In genomic region chr4:123412700-123413512, GRCh38 we compare ENCODE assay signal across 12 cellular contexts. TPM values are rescaled to one million over a fixed set of nuclear protein-coding genes. Genes with fewer than 3 reads are reported as not detected.
DNase-seq lines count a peak whose midpoint lies in the region; ATAC-seq and TF ChIP-seq lines count a peak whose summit lies in the region.
"Had no signal": no experiment of that assay in that cellular context is flagged by ENCODE, and none has a peak within 500 bp of the region (broad histone marks: within the 10 kb centered on the region; RNA-seq: fewer than 3 reads in every experiment).

No MANE protein-coding gene starts in this region.

- peak overlapping the region; percentile 52 to 82 for H3K4me3 Mint-ChIP-seq in activated T-cell treated with anti-CD3 and anti-CD28 coated beads, Interleukin-2, amount 50 U/mL, for 72 hours

- WGBS in sigmoid colon, 2 donors, result 61 to 72% methylated on average over 4 of the region's 4 CpGs

- no peaks in the 10 kb centered on the region for H3K9me2 ChIP-seq in PC-3 (replicated peaks; ENCODE audit: low read length)

- peak overlapping the region; percentile 62; the same call in 1 of the 2 replicates for H3K4me2 ChIP-seq in PC-3 (ENCODE audit: low read length)

- H3F3A ChIP-seq in PC-3 (ENCODE audit: low read length, unreplicated experiment), result no peaks in the 10 kb centered on the region

- H3K27ac ChIP-seq in PC-3 (ENCODE audit: low read length) (peak overlapping the region; percentile 59), sigmoid colon (no peak overlapping the region)
- H3K27ac ChIP-seq: ascending aorta had no signal

- ATAC-seq in activated T-cell treated with anti-CD3 and anti-CD28 coated beads, Interleukin-2, amount 50 U/mL, for 72 hours (replicated peaks in 1 of 2), result no peak
- ATAC-seq in PC-3 (peak; percentile 10; the same call in 1 of the 2 replicates), HG03095 (IDR thresholded peaks at IDR 0.05; ENCODE audit: unreplicated experiment) (no peak)

- BruUV-seq in PC-3 (replicated peaks; lab: Mats Ljungman, UMichigan), result no TSS peak

- H3K4me1 ChIP-seq in PC-3 (ENCODE audit: insufficient read depth, low read length) (peaks cover 53% of the 10 kb centered on the region), sigmoid colon (no peaks in the 10 kb centered on the region)

- H3K9me3 ChIP-seq in PC-3 (ENCODE audit: low read length) (no peaks in the 10 kb centered on the region), sigmoid colon (no peaks in the 10 kb centered on the region)
- H3K9me3 ChIP-seq: ascending aorta had no signal

- H3K27me3 Mint-ChIP-seq in activated T-cell treated with anti-CD3 and anti-CD28 coated beads, Interleukin-2, amount 50 U/mL, for 72 hours (ENCODE audit: low read depth), result no peaks in the 10 kb centered on the region

- TF ChIP-seq CTCF in PC-3 (conservative IDR thresholded peaks at IDR 0.05; ENCODE audit: low read depth, low read length) (no peak), fibroblast of mammary gland (conservative IDR thresholded peaks at IDR 0.05; ENCODE audit: control insufficient read depth, insufficient read depth, low read depth, low read length) (no peak), sigmoid colon (IDR thresholded peaks at IDR 0.05) (no peak)

- H3K4me1 Mint-ChIP-seq in activated T-cell treated with anti-CD3 and anti-CD28 coated beads, Interleukin-2, amount 50 U/mL, for 72 hours (ENCODE audit: low read depth), result peaks cover 68% of the 10 kb centered on the region

- no peak for TF ChIP-seq EP300 in sigmoid colon (IDR thresholded peaks at IDR 0.05)

- H3K27me3 ChIP-seq in PC-3 (ENCODE audit: low read length) (no peaks in the 10 kb centered on the region), sigmoid colon (no peaks in the 10 kb centered on the region)
- H3K27me3 ChIP-seq: ascending aorta had no signal

- no peak for DNase-seq in activated T-cell treated with anti-CD3 and anti-CD28 coated beads, Interleukin-2, amount 50 U/mL, for 72 hours
- no peak for DNase-seq in activated T-cell treated with anti-CD3 and anti-CD28 coated beads, Interleukin-2, amount 50 U/mL, for 1 hour
- peak; percentile 52 for DNase-seq in PC-3
- peak; percentile 70 for DNase-seq in fibroblast of mammary gland (ENCODE audit: low read depth)
- peak; percentile 50 for DNase-seq in stromal cell of bone marrow (ENCODE audit: low read depth)
- no peak for DNase-seq in sigmoid colon
- DNase-seq in 8988T, result no peak
- DNase-seq: activated CD4-positive, CD25-positive, alpha-beta regulatory T cell treated with anti-CD3 and anti-CD28 coated beads, Interleukin-2, amount 50 U/mL, for 72 hours; NCI-H2081 treated with DMSO at 0.1 percent for 48 hours; stimulated activated CD4-positive, alpha-beta T cell treated with anti-CD3 and anti-CD28 coated beads, Interleukin-2, amount 100 ng/mL, for 24 hours had no signal

- TF ChIP-seq POLR2A in sigmoid colon (IDR thresholded peaks at IDR 0.05), result no peak

- no peaks in the 10 kb centered on the region for H3K36me3 ChIP-seq in PC-3 (ENCODE audit: low read depth, low read length)
- H3K36me3 ChIP-seq in sigmoid colon, result no peaks in the 10 kb centered on the region
- H3K36me3 ChIP-seq: ascending aorta had no signal

- no peaks in the 10 kb centered on the region for H3K79me2 ChIP-seq in PC-3 (ENCODE audit: low read length)

- H3K9ac ChIP-seq in PC-3 (ENCODE audit: low read length), result no peak overlapping the region

- H3K4me3 ChIP-seq in PC-3 (ENCODE audit: low read length), result 0 out of 2 replicates have a peak overlapping the region, but pooled peaks have one; percentile 21
- no peak overlapping the region for H3K4me3 ChIP-seq in fibroblast of mammary gland (ENCODE audit: control insufficient read depth, low read depth, low read length)
- no peak overlapping the region for H3K4me3 ChIP-seq in sigmoid colon
- H3K4me3 ChIP-seq: ascending aorta had no signal

- CTCF ChIA-PET in PC-3 (lab: Charles Lee), result no interaction called here

- H2AFZ ChIP-seq in PC-3 (ENCODE audit: low read length), result no peak overlapping the region

- peak overlapping the region; percentile 92 for H3K27ac Mint-ChIP-seq in activated T-cell treated with anti-CD3 and anti-CD28 coated beads, Interleukin-2, amount 50 U/mL, for 72 hours

- POLR2A ChIA-PET in PC-3 (lab: Charles Lee; ENCODE audit: unreplicated experiment), result no interaction called here

- H4K20me1 ChIP-seq in PC-3 (ENCODE audit: low read length), result no peaks in the 10 kb centered on the region

- intact Hi-C loops in PC-3 (cut with micrococcal nuclease) (no loop called here), sigmoid colon (cut with DNase I) (no loop called here)

- no peaks in the 10 kb centered on the region for H3K9me3 Mint-ChIP-seq in activated T-cell treated with anti-CD3 and anti-CD28 coated beads, Interleukin-2, amount 50 U/mL, for 72 hours

- H3K36me3 Mint-ChIP-seq in activated T-cell treated with anti-CD3 and anti-CD28 coated beads, Interleukin-2, amount 50 U/mL, for 72 hours (ENCODE audit: insufficient read depth in 2 of 2), result no peaks in the 10 kb centered on the region

RNA-seq across cellular contexts. Expression of gene SPRY1, which starts 16.3 kb away (rescaled TPM):
- total RNA-seq in activated T-cell treated with anti-CD3 and anti-CD28 coated beads, Interleukin-2, amount 50 U/mL, for 72 hours, result 10 to 100 TPM; 39.8 to 58.1 TPM
- total RNA-seq in PC-3 (2014; rRNA removed) (26.4 and 30.6 TPM in 2 replicates), sigmoid colon (10 to 100 TPM; 37.6 to 84.4 (median 56.7) TPM)
- 10 to 100 TPM in 2 of 3 donors, 1 to 10 TPM in 1; 5.5 to 21.0 (median 18.1) TPM for polyA plus RNA-seq in sigmoid colon

Comparison
In these comparisons a context has a peak if more than half of its experiments do, and no peak if none do; other contexts are left out.
1. DNase-seq: peak in PC-3 (single experiment), fibroblast of mammary gland (single experiment) and stromal cell of bone marrow (single experiment); none in activated T-cell treated with anti-CD3 and anti-CD28 coated beads, Interleukin-2, amount 50 U/mL, for 72 hours (0 of 2), activated T-cell treated with anti-CD3 and anti-CD28 coated beads, Interleukin-2, amount 50 U/mL, for 1 hour (single experiment), sigmoid colon (single experiment) and 8988T (single experiment).